In the genomic region with DNA sequence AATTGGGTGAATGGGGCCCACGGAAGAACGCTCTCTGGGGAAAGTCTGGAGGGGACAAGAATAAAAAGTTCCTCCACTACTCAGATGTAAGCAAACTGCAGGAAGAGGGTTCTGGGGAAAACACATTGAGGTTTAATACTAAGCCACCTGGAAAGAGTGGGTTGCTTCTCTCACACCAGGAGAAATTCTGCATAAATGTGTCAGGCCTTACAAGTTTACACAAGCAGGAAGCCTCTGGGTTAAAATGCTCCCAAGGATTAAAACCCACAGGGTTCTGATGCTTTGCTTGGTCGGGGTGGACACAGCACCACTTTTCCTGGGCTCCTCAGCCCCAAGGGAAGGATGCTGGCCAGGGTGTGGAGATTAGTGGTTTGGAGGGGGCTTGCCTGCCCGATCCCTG, we compare ENCODE assay signal across 18 cellular contexts.
DNase-seq lines count a peak whose midpoint lies in the region; ATAC-seq and TF ChIP-seq lines count a peak whose summit lies in the region.
"Had no signal": no experiment of that assay in that cellular context is flagged by ENCODE, and none has a peak within 500 bp of the region (broad histone marks: within the 10 kb centered on the region; RNA-seq: fewer than 3 reads in every experiment).

No MANE protein-coding gene starts in this region.

- H3K79me2 ChIP-seq in neural progenitor cell (ENCODE audit: low read depth): no peaks in the 10 kb centered on the region

- peaks cover 26% of the 10 kb centered on the region for H3K4me1 ChIP-seq in neural progenitor cell
- H3K4me1 ChIP-seq: Caco-2, HAP-1 had no signal

- H3K9me3 ChIP-seq in neural progenitor cell (ENCODE audit: low read depth): no peaks in the 10 kb centered on the region
- H3K9me3 ChIP-seq: BLaER1, Caco-2, HAP-1 had no signal

- H3K27ac Mint-ChIP-seq in activated CD4-positive, alpha-beta T cell treated with anti-CD3 and anti-CD28 coated beads, Interleukin-2, amount 10 ng/mL, durations not matched to agents 24 days and 14 days: no peak overlapping the region
- no peak overlapping the region for H3K27ac Mint-ChIP-seq in activated CD4-positive, alpha-beta T cell treated with anti-CD3 and anti-CD28 coated beads, Interleukin-2, amount 10 ng/mL, durations not matched to agents 7 days and 5 days
- H3K27ac Mint-ChIP-seq in neural progenitor cell (peak overlapping the region; percentile 60), endothelial cell (ENCODE audit: unreplicated experiment) (no peak overlapping the region)
- H3K27ac Mint-ChIP-seq: B cell; CD4-positive, CD25-positive, alpha-beta regulatory T cell; CD8-positive, alpha-beta T cell; GM23338; HFFc6 had no signal

- peaks cover 14% of the 10 kb centered on the region for H3K27me3 Mint-ChIP-seq in activated CD4-positive, alpha-beta T cell treated with anti-CD3 and anti-CD28 coated beads, Interleukin-2, amount 10 ng/mL, durations not matched to agents 24 days and 14 days
- peaks cover 16% of the 10 kb centered on the region for H3K27me3 Mint-ChIP-seq in activated CD4-positive, alpha-beta T cell treated with anti-CD3 and anti-CD28 coated beads, Interleukin-2, amount 10 ng/mL, durations not matched to agents 7 days and 5 days
- peaks cover 5% of the 10 kb centered on the region for H3K27me3 Mint-ChIP-seq in neural progenitor cell (ENCODE audit: insufficient read depth, low read depth)
- H3K27me3 Mint-ChIP-seq in endothelial cell (ENCODE audit: unreplicated experiment): no peaks in the 10 kb centered on the region

- intact Hi-C loops in activated CD4-positive, alpha-beta T cell treated with anti-CD3 and anti-CD28 coated beads, Interleukin-2, amount 10 ng/mL, durations not matched to agents 24 days and 14 days (cut with micrococcal nuclease): no loop called here

- peak overlapping the region; percentile 7 for H2AFZ ChIP-seq in neural progenitor cell (replicated peaks)

- POLR2A ChIA-PET in activated CD4-positive, alpha-beta T cell treated with anti-CD3 and anti-CD28 coated beads, Interleukin-2, amount 10 ng/mL, durations not matched to agents 7 days and 5 days (lab: Charles Lee): no interaction called here

- no peak overlapping the region for H3K9ac ChIP-seq in neural progenitor cell
- H3K9ac ChIP-seq: BLaER1 had no signal

- peak; percentile 26 for DNase-seq in activated CD4-positive, alpha-beta T cell treated with anti-CD3 and anti-CD28 coated beads, Interleukin-2, amount 10 ng/mL, durations not matched to agents 24 days and 14 days
- DNase-seq in activated CD4-positive, alpha-beta T cell treated with anti-CD3 and anti-CD28 coated beads, Interleukin-2, amount 10 ng/mL, durations not matched to agents 7 days and 5 days: no peak
- DNase-seq in epithelial cell of esophagus (ENCODE audit: low read depth) (peak; percentile 64), neural progenitor cell (ENCODE audit: low spot score) (no peak), endothelial cell (ENCODE audit: low spot score) (no peak)
- DNase-seq: Caco-2; CD4-positive, CD25-positive, alpha-beta regulatory T cell; CD8-positive, alpha-beta T cell; DMS153; DND-41; HFFc6 had no signal

- no peak overlapping the region for H3K4me3 Mint-ChIP-seq in activated CD4-positive, alpha-beta T cell treated with anti-CD3 and anti-CD28 coated beads, Interleukin-2, amount 10 ng/mL, durations not matched to agents 24 days and 14 days
- no peak overlapping the region for H3K4me3 Mint-ChIP-seq in activated CD4-positive, alpha-beta T cell treated with anti-CD3 and anti-CD28 coated beads, Interleukin-2, amount 10 ng/mL, durations not matched to agents 7 days and 5 days
- H3K4me3 Mint-ChIP-seq in neural progenitor cell: no peak overlapping the region
- no peak overlapping the region for H3K4me3 Mint-ChIP-seq in endothelial cell (ENCODE audit: unreplicated experiment)
- H3K4me3 Mint-ChIP-seq: B cell; CD4-positive, CD25-positive, alpha-beta regulatory T cell; CD8-positive, alpha-beta T cell; GM23338; HFFc6 had no signal

- TF ChIP-seq CTCF in epithelial cell of esophagus (IDR thresholded peaks at IDR 0.05; ENCODE audit: insufficient read depth, low read depth, low read length, missing control alignments) (no peak), neural progenitor cell (IDR thresholded peaks at IDR 0.05) (no peak), endothelial cell (IDR thresholded peaks at IDR 0.05; ENCODE audit: unreplicated experiment) (no peak)

- H3F3A ChIP-seq in neural progenitor cell (ENCODE audit: low read depth): peaks cover 4% of the 10 kb centered on the region

- H3K27ac ChIP-seq in neural progenitor cell: no peak overlapping the region
- H3K27ac ChIP-seq: 22Rv1, BLaER1, C4-2B had no signal

- H3K36me3 Mint-ChIP-seq in activated CD4-positive, alpha-beta T cell treated with anti-CD3 and anti-CD28 coated beads, Interleukin-2, amount 10 ng/mL, durations not matched to agents 24 days and 14 days (ENCODE audit: low read depth): no peaks in the 10 kb centered on the region
- no peaks in the 10 kb centered on the region for H3K36me3 Mint-ChIP-seq in activated CD4-positive, alpha-beta T cell treated with anti-CD3 and anti-CD28 coated beads, Interleukin-2, amount 10 ng/mL, durations not matched to agents 7 days and 5 days (ENCODE audit: low read depth)
- H3K36me3 Mint-ChIP-seq in neural progenitor cell: no peaks in the 10 kb centered on the region
- H3K36me3 Mint-ChIP-seq in endothelial cell (ENCODE audit: low read depth, unreplicated experiment): no peaks in the 10 kb centered on the region
- H3K36me3 Mint-ChIP-seq: CD4-positive, CD25-positive, alpha-beta regulatory T cell; CD8-positive, alpha-beta T cell had no signal

- H3K4me1 Mint-ChIP-seq in activated CD4-positive, alpha-beta T cell treated with anti-CD3 and anti-CD28 coated beads, Interleukin-2, amount 10 ng/mL, durations not matched to agents 24 days and 14 days: no peaks in the 10 kb centered on the region
- H3K4me1 Mint-ChIP-seq in activated CD4-positive, alpha-beta T cell treated with anti-CD3 and anti-CD28 coated beads, Interleukin-2, amount 10 ng/mL, durations not matched to agents 7 days and 5 days: no peaks in the 10 kb centered on the region
- H3K4me1 Mint-ChIP-seq in neural progenitor cell (peaks cover 33% of the 10 kb centered on the region), endothelial cell (ENCODE audit: unreplicated experiment) (peaks cover 3% of the 10 kb centered on the region)
- H3K4me1 Mint-ChIP-seq: B cell; CD4-positive, CD25-positive, alpha-beta regulatory T cell had no signal

- H3K9me3 Mint-ChIP-seq in activated CD4-positive, alpha-beta T cell treated with anti-CD3 and anti-CD28 coated beads, Interleukin-2, amount 10 ng/mL, durations not matched to agents 24 days and 14 days: no peaks in the 10 kb centered on the region
- H3K9me3 Mint-ChIP-seq in activated CD4-positive, alpha-beta T cell treated with anti-CD3 and anti-CD28 coated beads, Interleukin-2, amount 10 ng/mL, durations not matched to agents 7 days and 5 days: no peaks in the 10 kb centered on the region
- H3K9me3 Mint-ChIP-seq in neural progenitor cell (no peaks in the 10 kb centered on the region), endothelial cell (ENCODE audit: unreplicated experiment) (no peaks in the 10 kb centered on the region)
- H3K9me3 Mint-ChIP-seq: CD8-positive, alpha-beta T cell; GM23338; HFFc6 had no signal

- ATAC-seq in GM19467 (IDR thresholded peaks at IDR 0.05; ENCODE audit: unreplicated experiment): no peak
- ATAC-seq: CD8-positive, alpha-beta T cell had no signal

- no peaks in the 10 kb centered on the region for H3K27me3 ChIP-seq in neural progenitor cell
- H3K27me3 ChIP-seq: BLaER1 had no signal

- no peak overlapping the region for H3K4me3 ChIP-seq in epithelial cell of esophagus (ENCODE audit: low read length)
- H3K4me3 ChIP-seq in neural progenitor cell: no peak overlapping the region
- H3K4me3 ChIP-seq: BLaER1, GM23338, HAP-1 had no signal

- CTCF ChIA-PET in activated CD4-positive, alpha-beta T cell treated with anti-CD3 and anti-CD28 coated beads, Interleukin-2, amount 10 ng/mL, durations not matched to agents 7 days and 5 days (lab: Charles Lee): no interaction called here

- H3K4me2 ChIP-seq in neural progenitor cell: no peak overlapping the region
- H3K4me2 ChIP-seq: BLaER1, GM23338 had no signal

- no peaks in the 10 kb centered on the region for H4K20me1 ChIP-seq in neural progenitor cell (ENCODE audit: low read depth)
- H4K20me1 ChIP-seq: BLaER1 had no signal

- H3K36me3 ChIP-seq in neural progenitor cell: no peaks in the 10 kb centered on the region
- H3K36me3 ChIP-seq: BLaER1, HAP-1 had no signal

Comparison
In these comparisons a context has a peak if more than half of its experiments do, and no peak if none do; other contexts are left out.
1. DNase-seq: peak in activated CD4-positive, alpha-beta T cell treated with anti-CD3 and anti-CD28 coated beads, Interleukin-2, amount 10 ng/mL, durations not matched to agents 24 days and 14 days (single experiment) and epithelial cell of esophagus (single experiment); none in activated CD4-positive, alpha-beta T cell treated with anti-CD3 and anti-CD28 coated beads, Interleukin-2, amount 10 ng/mL, durations not matched to agents 7 days and 5 days (single experiment), neural progenitor cell (single experiment) and endothelial cell (single experiment).